8 cellular contexts compared by ENCODE assay signal in the genomic region with DNA sequence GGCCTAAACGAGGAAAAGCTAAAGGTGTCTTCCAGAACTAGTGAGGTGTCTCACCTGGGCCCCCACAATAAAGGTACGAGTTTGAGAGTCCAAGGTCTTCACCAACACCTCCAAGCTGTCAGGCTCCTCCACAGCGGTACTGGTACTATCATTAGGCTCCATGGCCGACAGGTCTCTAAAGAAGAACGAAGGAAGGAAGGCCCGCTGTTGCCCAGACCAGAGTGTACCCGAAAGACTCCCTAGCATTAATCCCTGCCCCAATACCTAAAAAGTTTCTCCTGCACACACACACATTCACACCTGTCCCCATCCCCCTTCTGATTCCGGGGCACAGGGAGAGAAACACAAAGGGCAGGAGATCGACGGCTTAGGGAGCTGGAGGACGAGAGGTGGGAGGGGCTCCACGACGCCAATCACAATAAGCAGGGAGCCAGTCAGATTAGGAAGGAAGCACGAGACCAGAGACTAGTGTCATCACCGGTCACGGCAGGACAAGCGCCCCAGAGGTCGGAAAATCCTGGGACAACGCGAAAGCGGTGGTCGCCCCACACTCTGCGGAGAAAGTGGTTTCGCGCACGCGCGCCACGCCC. TPM values are rescaled to one million over a fixed set of nuclear protein-coding genes. Genes with fewer than 3 reads are reported as not detected.
A peak's percentile ranks its signal among the peaks of the same experiment; 100 is the strongest.
DNase-seq lines count a peak whose midpoint lies in the region; ATAC-seq, FAIRE-seq and TF ChIP-seq lines count a peak whose summit lies in the region.

No MANE protein-coding gene starts in this region.

- H3K36me3 ChIP-seq in GM23248 (ENCODE audit: low read depth) (peaks cover 22% of the 10 kb centered on the region), KMS-11 (ENCODE audit: insufficient read depth) (peaks cover 3% of the 10 kb centered on the region; the same call in 1 of the 2 replicates), SK-N-MC (ENCODE audit: insufficient read depth, low read length) (peaks cover 33% of the 10 kb centered on the region), H1 (ENCODE audit: control insufficient read depth in 2 of 4, insufficient read depth in 4 of 4, low read length in 3 of 4) (peaks cover 12 to 36% (median 21%) of the 10 kb centered on the region in 4 experiments), transverse colon (peaks cover 0 to 38% (median 14%) of the 10 kb centered on the region in 4 donors)

- H4K20me1 ChIP-seq in GM23248 (ENCODE audit: insufficient read depth) (no peaks in the 10 kb centered on the region), KMS-11 (ENCODE audit: insufficient read depth) (no peaks in the 10 kb centered on the region), H1 (replicated peaks in 1 of 2; ENCODE audit: control insufficient read depth in 1 of 2, insufficient read depth in 2 of 2, low read length in 2 of 2) (peaks cover 0 to 2% of the 10 kb centered on the region in 2 experiments)

- no peaks in the 10 kb centered on the region for H3K9me3 Mint-ChIP-seq in activated T-cell treated with anti-CD3 and anti-CD28 coated beads, Interleukin-2, amount 50 U/mL, for 24 hours
- H3K9me3 Mint-ChIP-seq in memory B cell: no peaks in the 10 kb centered on the region

- intact Hi-C loops in transverse colon (cut with DNase I; ENCODE audit: low total_unique reads): loop anchor here (5.0 kb wide), 1 partner anchor 501 kb away; the partner anchor contains the start of genes PPT2 and PRRT1

- no peak overlapping the region for H2BK12ac ChIP-seq in H1 (ENCODE audit: low read depth, low read length)

- H3K4me1 ChIP-seq in GM23248 (ENCODE audit: insufficient read depth): peaks cover 20% of the 10 kb centered on the region
- H3K4me1 ChIP-seq in KMS-11 (ENCODE audit: low read depth, poor library complexity, severe bottlenecking): peaks cover 15% of the 10 kb centered on the region
- peaks cover 0 to 5% (median under 1%) of the 10 kb centered on the region in 4 experiments; a peak in 2 of 7 replicates for H3K4me1 ChIP-seq in H1 (replicated peaks in 1 of 4; ENCODE audit: control insufficient read depth in 3 of 4, insufficient read depth in 4 of 4, low read length in 3 of 4)
- peaks cover 5 to 35% (median 18%) of the 10 kb centered on the region in 4 donors for H3K4me1 ChIP-seq in transverse colon

- CTCF ChIA-PET in H1 (lab: Charles Lee; ENCODE audit: partially characterized antibody): interaction anchor here (0.7 to 5.2 kb wide), 21 partner anchors 9 to 466 kb away, joined by 3 to 38 read pairs (median 4); partner anchors contain the start of genes ATP6V1G2, C6orf47, CSNK2B and GPANK1

- peak overlapping the region; percentile 100 for H3K27ac Mint-ChIP-seq in activated T-cell treated with anti-CD3 and anti-CD28 coated beads, Interleukin-2, amount 50 U/mL, for 24 hours
- peak overlapping the region; percentile 99 for H3K27ac Mint-ChIP-seq in memory B cell

- TF ChIP-seq CTCF in KMS-11 (conservative IDR thresholded peaks at IDR 0.05; ENCODE audit: low read depth, low read length) (no peak), H1 (IDR thresholded peaks at IDR 0.05; ENCODE audit: control extremely low read depth in 1 of 3, insufficient read depth in 1 of 3, low read depth in 1 of 3, low read length in 3 of 3) (no peak), transverse colon (IDR thresholded peaks at IDR 0.05) (no peak)

- H3K9ac ChIP-seq in GM23248 (peak overlapping the region; percentile 97), KMS-11 (peak overlapping the region; percentile 73; the same call in 1 of the 2 replicates), SK-N-MC (ENCODE audit: insufficient read length) (peak overlapping the region; percentile 84), H1 (replicated peaks in 1 of 4; ENCODE audit: extremely low read depth in 1 of 4, low read depth in 3 of 4, low read length in 3 of 4) (peak overlapping the region; percentile 78 to 97 (median 92))

- peaks cover 8% of the 10 kb centered on the region for H3F3A ChIP-seq in GM23248 (ENCODE audit: insufficient read depth)

- TF ChIP-seq POLR2A in H1 (IDR thresholded peaks at IDR 0.05; ENCODE audit: control extremely low read depth in 1 of 2, low read depth in 2 of 2, low read length in 2 of 2): peak in 1 of 2 experiments; percentile 76; a peak in 1 of 3 replicates
- TF ChIP-seq POLR2A in transverse colon (IDR thresholded peaks at IDR 0.05): no peak

- H2AFZ ChIP-seq in GM23248 (peak overlapping the region; percentile 87), KMS-11 (ENCODE audit: low read depth) (peak overlapping the region; percentile 72; the same call in 1 of the 2 replicates), H1 (ENCODE audit: low read length) (0 out of 2 replicates have a peak overlapping the region, but pooled peaks have one; percentile 23)

- peak overlapping the region; percentile 100 for H2BK5ac ChIP-seq in H1 (ENCODE audit: low read depth, low read length)

- peaks cover 88% of the 10 kb centered on the region for H3K36me3 Mint-ChIP-seq in activated T-cell treated with anti-CD3 and anti-CD28 coated beads, Interleukin-2, amount 50 U/mL, for 24 hours (ENCODE audit: low read depth)
- H3K36me3 Mint-ChIP-seq in memory B cell: peaks cover 26% of the 10 kb centered on the region

- H4K91ac ChIP-seq in H1 (replicated peaks; ENCODE audit: insufficient read length, low read length): peak overlapping the region; percentile 94

- H3K9me2 ChIP-seq in GM23248 (ENCODE audit: insufficient read depth): no peaks in the 10 kb centered on the region

- 0 out of 2 replicates have a peak overlapping the region, but pooled peaks have one; percentile 56 for H2BK20ac ChIP-seq in H1 (ENCODE audit: low read length)

- POLR2A ChIA-PET in H1 (lab: Charles Lee; ENCODE audit: partially characterized antibody): interaction anchor here (0.7 to 25.5 kb wide), 40 partner anchors 12 to 320 kb away, joined by 3 to 883 read pairs (median 5); partner anchors contain the start of genes AIF1, ATP6V1G2, C6orf47 and CLIC1

- peaks cover 8% of the 10 kb centered on the region for H3K23me2 ChIP-seq in H1 (ENCODE audit: low read depth, low read length)

- 1 to 2% methylated on average over 27 to 29 of the region's 29 CpGs for WGBS in GM23248 (ENCODE audit: low coverage in 1 of 2, low lambda C conversion rate in 2 of 2, missing lambda C conversion rate in 2 of 2), 2 experiments
- 4% methylated on average over 29 of the region's 29 CpGs; no CpG with 5 or more reads in 1 of the 2 experiments for whole genome bisulfite sequencing in H1 (ENCODE audit: extremely low coverage in 1 of 2, insufficient coverage in 1 of 2, insufficient read length in 1 of 2, insufficient replicate concordance in 2 of 2, low coverage in 1 of 2, low lambda C conversion rate in 2 of 2, missing lambda C conversion rate in 1 of 2), 2 experiments
- 2 to 9% methylated on average over 4 to 28 of the region's 29 CpGs for WGBS in transverse colon (ENCODE audit: low coverage in 1 of 2), 2 donors

- H3K79me2 ChIP-seq in GM23248 (ENCODE audit: insufficient read depth): peaks cover 84% of the 10 kb centered on the region
- peaks cover 23% of the 10 kb centered on the region for H3K79me2 ChIP-seq in KMS-11 (ENCODE audit: insufficient read depth, low read depth)
- peaks cover 4 to 34% of the 10 kb centered on the region in 2 experiments; a peak in 3 of 4 replicates for H3K79me2 ChIP-seq in H1 (ENCODE audit: control insufficient read depth in 1 of 2, insufficient read depth in 2 of 2, low read length in 2 of 2)

- no peak overlapping the region for H3K14ac ChIP-seq in H1 (ENCODE audit: insufficient read length)

- TF ChIP-seq RAD21 in H1 (IDR thresholded peaks at IDR 0.05 in 1 of 2, conservative IDR thresholded peaks at IDR 0.05 in 1 of 2; ENCODE audit: low read depth in 2 of 2, low read length in 2 of 2): no peak

- H3K56ac ChIP-seq in H1 (replicated peaks; ENCODE audit: insufficient read length, low read depth, low read length): peak overlapping the region; percentile 91

- no peak overlapping the region for H2BK120ac ChIP-seq in H1 (replicated peaks; ENCODE audit: low read depth, low read length)

- H3K27ac ChIP-seq in GM23248: peak overlapping the region; percentile 99
- H3K27ac ChIP-seq in KMS-11: peak overlapping the region; percentile 75; the same call in 1 of the 2 replicates
- 0 out of 2 replicates have a peak overlapping the region, but pooled peaks have one; percentile 95 for H3K27ac ChIP-seq in SK-N-MC
- peak overlapping the region; percentile 99 for H3K27ac ChIP-seq in H1 (ENCODE audit: low read depth, low read length)
- peak overlapping the region; percentile 91 to 99 (median 94) for H3K27ac ChIP-seq in transverse colon

- H3K27me3 ChIP-seq in GM23248 (replicated peaks; ENCODE audit: insufficient read depth) (no peaks in the 10 kb centered on the region), KMS-11 (ENCODE audit: insufficient read depth, low read depth) (no peaks in the 10 kb centered on the region), H1 (replicated peaks in 1 of 4; ENCODE audit: control insufficient read depth in 3 of 4, extremely low read depth in 1 of 4, insufficient read depth in 3 of 4, low read length in 3 of 4) (no peaks in the 10 kb centered on the region), transverse colon (no peaks in the 10 kb centered on the region)

- no peak overlapping the region for H3K18ac ChIP-seq in H1 (ENCODE audit: extremely low read depth, low read length)

- H4K8ac ChIP-seq in H1 (ENCODE audit: extremely low read depth, insufficient read depth, low read length): peak overlapping the region; percentile 82

- H3K9me3 ChIP-seq in GM23248 (ENCODE audit: low read depth): no peaks in the 10 kb centered on the region
- no peaks in the 10 kb centered on the region for H3K9me3 ChIP-seq in SK-N-MC (ENCODE audit: low read depth, low read length)
- H3K9me3 ChIP-seq in H1 (ENCODE audit: insufficient read depth in 2 of 2, low read depth in 1 of 2, low read length in 1 of 2): no peaks in the 10 kb centered on the region
- no peaks in the 10 kb centered on the region for H3K9me3 ChIP-seq in transverse colon

- peaks cover 59% of the 10 kb centered on the region for H3K4me1 Mint-ChIP-seq in activated T-cell treated with anti-CD3 and anti-CD28 coated beads, Interleukin-2, amount 50 U/mL, for 24 hours (ENCODE audit: low read depth)
- H3K4me1 Mint-ChIP-seq in memory B cell: peaks cover 28% of the 10 kb centered on the region

- no peak for FAIRE-seq in H1 (lab: Jason Lieb, UNC)

- H3K4ac ChIP-seq in H1 (replicated peaks; ENCODE audit: insufficient read length, low read depth, low read length): peak overlapping the region; percentile 85

- peak overlapping the region; percentile 49; the same call in 1 of the 2 replicates for H2AK5ac ChIP-seq in H1 (ENCODE audit: low read depth, low read length)

- in situ Hi-C loops in GM23248 (cut with MboI) (no loop called here), transverse colon (cut with MboI; ENCODE audit: low pct_ligation_motif_present in 1 of 4, low pct_unique_long_range_greater_than_20kb in 1 of 4, low sequenced_read_pairs in 3 of 4) (no loop called here)

- H3K27me3 Mint-ChIP-seq in activated T-cell treated with anti-CD3 and anti-CD28 coated beads, Interleukin-2, amount 50 U/mL, for 24 hours: no peaks in the 10 kb centered on the region
- no peaks in the 10 kb centered on the region for H3K27me3 Mint-ChIP-seq in memory B cell

- H3K79me1 ChIP-seq in H1 (ENCODE audit: low read depth, low read length): peaks cover 4% of the 10 kb centered on the region

- no peak overlapping the region for H3K23ac ChIP-seq in H1 (ENCODE audit: insufficient read length)

- no peak for DNase-seq in activated T-cell treated with anti-CD3 and anti-CD28 coated beads, Interleukin-2, amount 50 U/mL, for 24 hours
- DNase-seq in activated T-cell treated with anti-CD3 and anti-CD28 coated beads, Interleukin-2, amount 50 U/mL, for 48 hours: no peak
- DNase-seq in GM23248: peak; percentile 91
- no peak for DNase-seq in SK-N-MC (ENCODE audit: low read depth, low spot score)
- DNase-seq in H1 (ENCODE audit: low read depth in 1 of 2, low spot score in 2 of 2): peak in 1 of 2 experiments; percentile 36
- no peak for DNase-seq in memory B cell (ENCODE audit: low spot score in 2 of 2)
- peak; percentile 80 for DNase-seq in transverse colon

- TF ChIP-seq EP300 in H1 (IDR thresholded peaks at IDR 0.05; ENCODE audit: borderline replicate concordance in 1 of 2, low read depth in 2 of 2, low read length in 2 of 2) (no peak), transverse colon (IDR thresholded peaks at IDR 0.05; ENCODE audit: low read depth) (no peak)

- ATAC-seq in memory B cell (ENCODE audit: low read depth): no peak

- H3K4me3 ChIP-seq in GM23248: peak overlapping the region; percentile 97
- H3K4me3 ChIP-seq in KMS-11 (IDR thresholded peaks at IDR 0.05; ENCODE audit: insufficient read depth, low read depth, low read length): peak overlapping the region; percentile 37
- peak overlapping the region; percentile 85 for H3K4me3 ChIP-seq in SK-N-MC
- H3K4me3 ChIP-seq in H1 (ENCODE audit: extremely low read depth in 1 of 4, insufficient read depth in 2 of 4, low read depth in 3 of 4, low read length in 4 of 4): peak overlapping the region; percentile 82 to 94 (median 92)
- peak overlapping the region; percentile 52 to 93 (median 67) for H3K4me3 ChIP-seq in transverse colon

- peak overlapping the region; percentile 96 for H3K4me2 ChIP-seq in GM23248 (ENCODE audit: unreplicated experiment)
- H3K4me2 ChIP-seq in KMS-11: peak overlapping the region; percentile 63
- peak overlapping the region; percentile 69 to 83 for H3K4me2 ChIP-seq in H1 (ENCODE audit: insufficient read depth in 1 of 2, low read depth in 2 of 2, low read length in 2 of 2)

- peak overlapping the region; percentile 77; the same call in 1 of the 2 replicates for H2BK15ac ChIP-seq in H1 (ENCODE audit: low read length)

- H4K5ac ChIP-seq in H1 (ENCODE audit: insufficient read length, low read depth, low read length): peak overlapping the region; percentile 61

- peak overlapping the region; percentile 92 for H3K4me3 Mint-ChIP-seq in activated T-cell treated with anti-CD3 and anti-CD28 coated beads, Interleukin-2, amount 50 U/mL, for 24 hours
- peak overlapping the region; percentile 88 for H3K4me3 Mint-ChIP-seq in memory B cell

RNA-seq across cellular contexts. Expression of gene BAG6, which starts 0.8 kb away (rescaled TPM):
- 161 and 198 TPM in 2 replicates for total RNA-seq in GM23248 (2014; rRNA removed; shearing (Covaris generic))
- polyA plus RNA-seq in GM23248 (2016; fragmentation: Nextera tagmentation; extraction: Ambion mirVana) (88.2 and 90.8 TPM in 2 replicates), H1 (2011; rRNA removed) (199 and 291 TPM in 2 replicates)
- total RNA-seq in H1 (2021; fragmentation: NEBNext Ultra II Directional; extraction: Animal tissue kit (Norgen Biotek cat#: 25700)): 325 and 354 TPM in 2 replicates
- polyA plus RNA-seq in H1 (2011; cell fraction: cytosol; rRNA removed): 144 TPM
- polyA plus RNA-seq in H1 (2011; cell fraction: nucleus; rRNA removed): 514 TPM
- polyA plus RNA-seq in H1 (2012, experiment 1 of 2): 272 to 370 TPM (median 354 TPM) in 4 replicates
- polyA plus RNA-seq in H1 (2012, experiment 2 of 2): 428 TPM
- 189 TPM for polyA plus RNA-seq in H1 (2013, experiment 1 of 2)
- 169 TPM for polyA plus RNA-seq in H1 (2013, experiment 2 of 2)
- 137 and 182 TPM in 2 replicates for polyA minus RNA-seq in H1 (2011; rRNA and poly(A)+ RNA removed)
- polyA minus RNA-seq in H1 (2011; cell fraction: cytosol; rRNA and poly(A)+ RNA removed): 197 TPM
- 153 TPM for polyA minus RNA-seq in H1 (2011; cell fraction: nucleus; rRNA and poly(A)+ RNA removed)
- total RNA-seq in transverse colon: 100 to 1,000 TPM; 221 to 310 (median 231) TPM

RNA-seq across cellular contexts. Expression of gene APOM, which starts 4.0 kb away (rescaled TPM):
- total RNA-seq in GM23248 (2014; rRNA removed; shearing (Covaris generic)): 0.76 and 3.3 TPM in 2 replicates
- polyA plus RNA-seq in GM23248 (2016; fragmentation: Nextera tagmentation; extraction: Ambion mirVana) (5.6 and 5.9 TPM in 2 replicates), H1 (2011; rRNA removed) (9.2 and 12.0 TPM in 2 replicates)
- 3.4 and 3.8 TPM in 2 replicates for total RNA-seq in H1 (2021; fragmentation: NEBNext Ultra II Directional; extraction: Animal tissue kit (Norgen Biotek cat#: 25700))
- 9.2 TPM for polyA plus RNA-seq in H1 (2011; cell fraction: cytosol; rRNA removed)
- polyA plus RNA-seq in H1 (2011; cell fraction: nucleus; rRNA removed): 9.6 TPM
- polyA plus RNA-seq in H1 (2012, experiment 1 of 2): 3.4 to 6.3 TPM (median 5.9 TPM) in 4 replicates
- polyA plus RNA-seq in H1 (2012, experiment 2 of 2): 8.1 TPM
- 5.3 TPM for polyA plus RNA-seq in H1 (2013, experiment 1 of 2)
- polyA plus RNA-seq in H1 (2013, experiment 2 of 2): 5.8 TPM
- polyA minus RNA-seq in H1 (2011; rRNA and poly(A)+ RNA removed): 2.5 and 3.5 TPM in 2 replicates
- 1.8 TPM for polyA minus RNA-seq in H1 (2011; cell fraction: cytosol; rRNA and poly(A)+ RNA removed)
- polyA minus RNA-seq in H1 (2011; cell fraction: nucleus; rRNA and poly(A)+ RNA removed): 2.9 TPM
- total RNA-seq in transverse colon: 1 to 10 TPM in 2 of 4 donors, not detected in 2; 2.2 to 5.5 TPM

RNA-seq across cellular contexts. Expression of gene C6orf47, which starts 8.9 kb away (rescaled TPM):
- 20.3 and 28.5 TPM in 2 replicates for total RNA-seq in GM23248 (2014; rRNA removed; shearing (Covaris generic))
- polyA plus RNA-seq in GM23248 (2016; fragmentation: Nextera tagmentation; extraction: Ambion mirVana): 19.4 and 19.5 TPM in 2 replicates
- 14.6 and 15.6 TPM in 2 replicates for total RNA-seq in H1 (2021; fragmentation: NEBNext Ultra II Directional; extraction: Animal tissue kit (Norgen Biotek cat#: 25700))
- polyA plus RNA-seq in H1 (2011; rRNA removed): 4.7 and 7.2 TPM in 2 replicates
- polyA plus RNA-seq in H1 (2011; cell fraction: cytosol; rRNA removed): 9.1 TPM
- polyA plus RNA-seq in H1 (2011; cell fraction: nucleus; rRNA removed): 7.5 TPM
- 11.6 to 14.9 TPM (median 13.3 TPM) in 4 replicates for polyA plus RNA-seq in H1 (2012, experiment 1 of 2)
- 6.6 TPM for polyA plus RNA-seq in H1 (2012, experiment 2 of 2)
- 8.5 TPM for polyA plus RNA-seq in H1 (2013, experiment 1 of 2)
- 8.5 TPM for polyA plus RNA-seq in H1 (2013, experiment 2 of 2)
- polyA minus RNA-seq in H1 (2011; rRNA and poly(A)+ RNA removed): 6.3 and 7.1 TPM in 2 replicates
- polyA minus RNA-seq in H1 (2011; cell fraction: cytosol; rRNA and poly(A)+ RNA removed): 5.7 TPM
- 9.6 TPM for polyA minus RNA-seq in H1 (2011; cell fraction: nucleus; rRNA and poly(A)+ RNA removed)
- total RNA-seq in transverse colon: 10 to 100 TPM; 18.7 to 45.7 (median 25.2) TPM

RNA-seq across cellular contexts. Expression of gene GPANK1, which starts 13.1 kb away (rescaled TPM):
- total RNA-seq in GM23248 (2014; rRNA removed; shearing (Covaris generic)): 10.6 and 11.3 TPM in 2 replicates
- polyA plus RNA-seq in GM23248 (2016; fragmentation: Nextera tagmentation; extraction: Ambion mirVana): 19.3 and 20.0 TPM in 2 replicates
- total RNA-seq in H1 (2021; fragmentation: NEBNext Ultra II Directional; extraction: Animal tissue kit (Norgen Biotek cat#: 25700)): 24.5 and 26.9 TPM in 2 replicates
- 30.2 and 33.2 TPM in 2 replicates for polyA plus RNA-seq in H1 (2011; rRNA removed)
- 35.8 TPM for polyA plus RNA-seq in H1 (2011; cell fraction: cytosol; rRNA removed)
- 26.0 TPM for polyA plus RNA-seq in H1 (2011; cell fraction: nucleus; rRNA removed)
- 27.0 to 31.7 TPM (median 30.2 TPM) in 4 replicates for polyA plus RNA-seq in H1 (2012, experiment 1 of 2)
- polyA plus RNA-seq in H1 (2012, experiment 2 of 2): 37.9 TPM
- 38.6 TPM for polyA plus RNA-seq in H1 (2013, experiment 1 of 2)
- 39.3 TPM for polyA plus RNA-seq in H1 (2013, experiment 2 of 2)
- polyA minus RNA-seq in H1 (2011; rRNA and poly(A)+ RNA removed): 11.8 and 13.0 TPM in 2 replicates
- 12.6 TPM for polyA minus RNA-seq in H1 (2011; cell fraction: cytosol; rRNA and poly(A)+ RNA removed)
- polyA minus RNA-seq in H1 (2011; cell fraction: nucleus; rRNA and poly(A)+ RNA removed): 20.1 TPM
- 10 to 100 TPM in 3 of 4 donors, 1 to 10 TPM in 1; 2.4 to 32.9 (median 23.2) TPM for total RNA-seq in transverse colon

RNA-seq across cellular contexts. Expression of gene CSNK2B, which starts 14.2 kb away (rescaled TPM):
- 186 and 256 TPM in 2 replicates for total RNA-seq in GM23248 (2014; rRNA removed; shearing (Covaris generic))
- 224 and 229 TPM in 2 replicates for polyA plus RNA-seq in GM23248 (2016; fragmentation: Nextera tagmentation; extraction: Ambion mirVana)
- 192 and 208 TPM in 2 replicates for total RNA-seq in H1 (2021; fragmentation: NEBNext Ultra II Directional; extraction: Animal tissue kit (Norgen Biotek cat#: 25700))
- 147 and 169 TPM in 2 replicates for polyA plus RNA-seq in H1 (2011; rRNA removed)
- polyA plus RNA-seq in H1 (2011; cell fraction: cytosol; rRNA removed): 96.0 TPM
- polyA plus RNA-seq in H1 (2011; cell fraction: nucleus; rRNA removed): 148 TPM
- 251 to 320 TPM (median 301 TPM) in 4 replicates for polyA plus RNA-seq in H1 (2012, experiment 1 of 2)
- 316 TPM for polyA plus RNA-seq in H1 (2012, experiment 2 of 2)
- 228 TPM for polyA plus RNA-seq in H1 (2013, experiment 1 of 2)
- polyA plus RNA-seq in H1 (2013, experiment 2 of 2): 232 TPM
- polyA minus RNA-seq in H1 (2011; rRNA and poly(A)+ RNA removed): 114 and 130 TPM in 2 replicates
- polyA minus RNA-seq in H1 (2011; cell fraction: cytosol; rRNA and poly(A)+ RNA removed): 56.7 TPM
- polyA minus RNA-seq in H1 (2011; cell fraction: nucleus; rRNA and poly(A)+ RNA removed): 46.4 TPM
- total RNA-seq in transverse colon: 100 to 1,000 TPM; 182 to 231 (median 210) TPM

Comparison
In these comparisons a context has a peak if more than half of its experiments do, and no peak if none do; other contexts are left out.
1. DNase-seq: peak in GM23248 (single experiment) and transverse colon (single experiment); none in activated T-cell treated with anti-CD3 and anti-CD28 coated beads, Interleukin-2, amount 50 U/mL, for 24 hours (single experiment), activated T-cell treated with anti-CD3 and anti-CD28 coated beads, Interleukin-2, amount 50 U/mL, for 48 hours (0 of 2), SK-N-MC (single experiment) and memory B cell (0 of 2).
2. H2AFZ ChIP-seq: peak in every context shown above with its lines; median percentile 87 in GM23248; 72 in KMS-11; 23 in H1.
3. H3K4me3 ChIP-seq: peak in every context shown above with its lines; median percentile 97 in GM23248; 92 in H1; 85 in SK-N-MC; 67 in transverse colon; 37 in KMS-11.
4. Peak in every context shown above with its lines, with median percentiles within 50 percentile points of each other: H3K27ac ChIP-seq, H3K4me2 ChIP-seq and H3K9ac ChIP-seq.